ENCODE assay signal across 25 cellular contexts in the genomic region with DNA sequence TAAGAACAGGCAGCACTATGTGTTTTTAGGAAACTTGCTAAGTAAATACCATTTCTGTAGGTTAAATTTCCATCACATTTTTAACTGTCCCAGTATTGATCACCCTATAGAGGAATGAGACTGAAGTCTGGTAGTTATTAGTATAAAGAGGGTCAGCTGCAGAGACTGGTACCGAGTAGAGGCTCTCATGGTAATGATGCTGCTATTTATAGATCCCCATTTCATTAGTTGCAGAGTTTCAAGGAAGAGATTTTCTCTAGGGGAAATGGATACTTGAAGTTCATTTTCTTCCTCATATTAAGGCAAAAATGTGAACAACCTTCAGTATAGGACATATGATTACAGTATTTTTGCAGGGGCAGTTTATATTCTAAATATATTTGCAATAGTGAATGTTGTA. TPM values are rescaled to one million over a fixed set of nuclear protein-coding genes. Genes with fewer than 3 reads are reported as not detected.
DNase-seq lines count a peak whose midpoint lies in the region; ATAC-seq and TF ChIP-seq lines count a peak whose summit lies in the region.
"Had no signal": no experiment of that assay in that cellular context is flagged by ENCODE, and none has a peak within 500 bp of the region (broad histone marks: within the 10 kb centered on the region; RNA-seq: fewer than 3 reads in every experiment).

No MANE protein-coding gene starts in this region.

- H3K36me3 ChIP-seq in GM23338 (ENCODE audit: insufficient read depth), result no peaks in the 10 kb centered on the region
- H3K36me3 ChIP-seq in mesenchymal stem cell (ENCODE audit: control insufficient read depth in 1 of 2, insufficient read depth in 2 of 2, low read depth in 1 of 2, low read length in 2 of 2), result no peaks in the 10 kb centered on the region
- H3K36me3 ChIP-seq: adrenal gland, brain microvascular endothelial cell, esophagus muscularis mucosa, neural progenitor cell, stomach, tibial nerve had no signal

- no peak overlapping the region for H3K4ac ChIP-seq in mesenchymal stem cell (ENCODE audit: low read depth in 1 of 2, low read length in 2 of 2)

- TF ChIP-seq CTCF in GM23338 (conservative IDR thresholded peaks at IDR 0.05; ENCODE audit: low read depth in 2 of 2), result no peak

- peaks cover 72% of the 10 kb centered on the region for H3K4me1 Mint-ChIP-seq in GM23338

- H3K4me3 Mint-ChIP-seq in GM23338, result peak overlapping the region; percentile 33; the same call in 2 of the 3 replicates
- H3K4me3 Mint-ChIP-seq: activated CD4-positive, alpha-beta T cell treated with anti-CD3 and anti-CD28 coated beads, Interleukin-2, amount 10 ng/mL, durations not matched to agents 7 days and 5 days; neural progenitor cell; T-helper 2 cell treated with Interferon-gamma antibody and Interleukin-4, amounts not matched to agents 5 μg/mL and 100 μg/mL, for 36 hours had no signal

- no peaks in the 10 kb centered on the region for H3K36me3 Mint-ChIP-seq in GM23338 (ENCODE audit: low read depth)

- H3K27ac Mint-ChIP-seq in GM23338, result peak overlapping the region; percentile 70
- H3K27ac Mint-ChIP-seq: activated CD4-positive, alpha-beta T cell treated with anti-CD3 and anti-CD28 coated beads, Interleukin-2, amount 10 ng/mL, durations not matched to agents 7 days and 5 days; neural progenitor cell; T-helper 2 cell treated with Interferon-gamma antibody and Interleukin-4, amounts not matched to agents 5 μg/mL and 100 μg/mL, for 36 hours had no signal

- no peak overlapping the region for H2BK120ac ChIP-seq in mesenchymal stem cell (ENCODE audit: low read depth, low read length)

- no peak overlapping the region for H3K27ac ChIP-seq in GM23338 (ENCODE audit: low read depth)
- no peak overlapping the region for H3K27ac ChIP-seq in mesenchymal stem cell (ENCODE audit: low read length, poor library complexity, severe bottlenecking)
- H3K27ac ChIP-seq: brain microvascular endothelial cell, esophagus muscularis mucosa, neural progenitor cell, RWPE1, stomach, tibial nerve, VCaP had no signal

- H3K9me3 ChIP-seq in mesenchymal stem cell (ENCODE audit: control insufficient read depth, low read length), result no peaks in the 10 kb centered on the region
- H3K9me3 ChIP-seq: adrenal gland, esophagus muscularis mucosa, stomach, tibial nerve had no signal

- peak; percentile 41 for DNase-seq in NOMO-1 treated with DMSO at 0.1 percent for 48 hours (lab: John Stamatoyannopoulos, UW; ENCODE audit: unreplicated experiment)
- no peak for DNase-seq in NOMO-1 treated with dmso at 0.1 percent for 144 hours (lab: John Stamatoyannopoulos, UW; ENCODE audit: unreplicated experiment)
- DNase-seq in GM23338 (ENCODE audit: low spot score), result no peak
- DNase-seq in NCI-H82 (lab: John Stamatoyannopoulos, UW), result peak; percentile 62
- peak; percentile 33 for DNase-seq in medulla oblongata (ENCODE audit: extremely low spot score)
- no peak for DNase-seq in erythroblast (lab: John Stamatoyannopoulos, UW)
- DNase-seq in mesenchymal stem cell, result no peak
- DNase-seq: activated CD4-positive, alpha-beta T cell treated with anti-CD3 and anti-CD28 coated beads, Interleukin-2, amount 10 ng/mL, durations not matched to agents 7 days and 5 days; activated naive CD4-positive, alpha-beta T cell treated with Interleukin-2 at 50 U/mL for 16 hours; activated T-cell treated with anti-CD3 and anti-CD28 coated beads, Interleukin-2, amount 50 U/mL, for 48 hours; adrenal gland; brain microvascular endothelial cell; C1 segment of cervical spinal cord; Calu3; hippocampal formation; NCI-H2081; stimulated activated CD8-positive, alpha-beta memory T cell treated with anti-CD3 and anti-CD28 coated beads, Interleukin-4, amount 100 ng/mL, for 48 hours; stomach had no signal

- H3K79me1 ChIP-seq in mesenchymal stem cell (replicated peaks; ENCODE audit: low read length, poor library complexity, severe bottlenecking), result peaks cover 16% of the 10 kb centered on the region

- H4K8ac ChIP-seq in mesenchymal stem cell (ENCODE audit: low read length), result no peak overlapping the region

- H3K4me3 ChIP-seq in GM23338, result no peak overlapping the region; the same call in 1 of the 2 replicates
- no peak overlapping the region for H3K4me3 ChIP-seq in mesenchymal stem cell (ENCODE audit: insufficient read depth in 1 of 2, low read depth in 1 of 2, low read length in 2 of 2)
- H3K4me3 ChIP-seq: adrenal gland, esophagus muscularis mucosa, neural progenitor cell, stomach, tibial nerve had no signal

- no peak overlapping the region for H2BK12ac ChIP-seq in mesenchymal stem cell (ENCODE audit: low read length in 2 of 2)

- H3K18ac ChIP-seq in mesenchymal stem cell (ENCODE audit: low read depth in 1 of 2, low read length in 2 of 2), result no peak overlapping the region

- no peak overlapping the region for H3K9ac ChIP-seq in mesenchymal stem cell (ENCODE audit: low read length)
- H3K9ac ChIP-seq: neural progenitor cell had no signal

- H2AK5ac ChIP-seq in mesenchymal stem cell (ENCODE audit: low read length, severe bottlenecking), result no peak overlapping the region

- H4K20me1 ChIP-seq in GM23338 (replicated peaks; ENCODE audit: insufficient read depth), result 0 out of 2 replicates have a peak, but pooled peaks cover 3% of the 10 kb centered on the region

- H3K4me2 ChIP-seq in GM23338, result peak overlapping the region; percentile 54
- H3K4me2 ChIP-seq in mesenchymal stem cell (ENCODE audit: low read length, poor library complexity, severe bottlenecking), result no peak overlapping the region
- H3K4me2 ChIP-seq: neural progenitor cell had no signal

- no peak overlapping the region for H2BK5ac ChIP-seq in mesenchymal stem cell (ENCODE audit: low read depth, low read length, poor library complexity, severe bottlenecking)

- H3K27me3 ChIP-seq in GM23338 (ENCODE audit: insufficient read depth) (no peaks in the 10 kb centered on the region), mesenchymal stem cell (ENCODE audit: control insufficient read depth in 1 of 2, insufficient read depth in 1 of 2, low read length in 2 of 2) (no peaks in the 10 kb centered on the region)
- H3K27me3 ChIP-seq: adrenal gland, brain microvascular endothelial cell, esophagus muscularis mucosa, neural progenitor cell, stomach, tibial nerve had no signal

- TF ChIP-seq POLR2A in erythroblast (IDR thresholded peaks at IDR 0.05; ENCODE audit: low read length), result no peak

- H2AFZ ChIP-seq in GM23338, result no peak overlapping the region
- H2AFZ ChIP-seq in mesenchymal stem cell (ENCODE audit: low read depth, low read length), result no peak overlapping the region
- H2AFZ ChIP-seq: neural progenitor cell had no signal

- H3K79me2 ChIP-seq in GM23338 (replicated peaks; ENCODE audit: insufficient read depth), result peaks cover 88% of the 10 kb centered on the region

- no peaks in the 10 kb centered on the region for H3K9me2 ChIP-seq in GM23338 (ENCODE audit: insufficient read depth)

- H2BK15ac ChIP-seq in mesenchymal stem cell (ENCODE audit: low read depth, poor library complexity, severe bottlenecking), result no peak overlapping the region

- ATAC-seq in GM23338 (no peak), HG03175 (IDR thresholded peaks at IDR 0.05; ENCODE audit: unreplicated experiment) (no peak)

- H3K27me3 Mint-ChIP-seq in GM23338 (ENCODE audit: insufficient read depth, low read depth, poor library complexity), result peaks cover 4% of the 10 kb centered on the region
- H3K27me3 Mint-ChIP-seq: activated CD4-positive, alpha-beta T cell treated with anti-CD3 and anti-CD28 coated beads, Interleukin-2, amount 10 ng/mL, durations not matched to agents 7 days and 5 days had no signal

- 40% methylated on average over 1 of the region's 1 CpG for WGBS in mesenchymal stem cell

- H3K4me1 ChIP-seq in GM23338 (ENCODE audit: insufficient read depth) (peaks cover 77% of the 10 kb centered on the region), mesenchymal stem cell (ENCODE audit: control insufficient read depth, insufficient read depth, low read depth, low read length) (no peaks in the 10 kb centered on the region)

- no peak overlapping the region for H3K23ac ChIP-seq in mesenchymal stem cell (ENCODE audit: low read length in 2 of 2)

- no peak overlapping the region for H4K91ac ChIP-seq in mesenchymal stem cell (ENCODE audit: low read length)

- H3F3A ChIP-seq in GM23338 (replicated peaks; ENCODE audit: low read depth), result peaks cover 6% of the 10 kb centered on the region; the same call in 1 of the 2 replicates

- no peak overlapping the region for H3K14ac ChIP-seq in mesenchymal stem cell (ENCODE audit: low read length in 2 of 2)

- no peaks in the 10 kb centered on the region for H3K9me3 Mint-ChIP-seq in GM23338
- H3K9me3 Mint-ChIP-seq: activated CD4-positive, alpha-beta T cell treated with anti-CD3 and anti-CD28 coated beads, Interleukin-2, amount 10 ng/mL, durations not matched to agents 7 days and 5 days; neural progenitor cell; T-helper 2 cell treated with Interferon-gamma antibody and Interleukin-4, amounts not matched to agents 5 μg/mL and 100 μg/mL, for 36 hours had no signal

TF ChIP-seq in GM23338, 12 proteins besides CTCF, POLR2A, EP300 and RAD21 (continues in another document):
- TF ChIP-seq ZNF331 (CRISPR knock-in tag; IDR thresholded peaks at IDR 0.05; ENCODE audit: low read depth) (no peak), EZH2phosphoT487 (IDR thresholded peaks at IDR 0.05; ENCODE audit: unreplicated experiment) (no peak), EZH2 (IDR thresholded peaks at IDR 0.05; ENCODE audit: low read depth, unreplicated experiment) (no peak), POLR2AphosphoS5 (IDR thresholded peaks at IDR 0.05; ENCODE audit: low read depth) (no peak), CREB1 (CRISPR knock-in tag; IDR thresholded peaks at IDR 0.05; ENCODE audit: low read depth) (no peak)

RNA-seq across cellular contexts. Expression of gene PBX3, which starts 14.5 kb away (rescaled TPM):
- 50.5 and 83.1 TPM in 2 replicates for total RNA-seq in GM23338 (2014; rRNA removed; shearing (Covaris generic))
- polyA plus RNA-seq in GM23338 (2016; fragmentation: Nextera tagmentation; extraction: Ambion mirVana), result 24.5 and 28.9 TPM in 2 replicates
- polyA plus RNA-seq in mesenchymal stem cell (2013, experiment 1 of 2), result 34.6 TPM
- polyA plus RNA-seq in mesenchymal stem cell (2013, experiment 2 of 2), result 36.1 TPM

RNA-seq across cellular contexts. Expression of gene MAPKAP1, which starts 54.7 kb away (rescaled TPM):
- 95.4 and 98.5 TPM in 2 replicates for total RNA-seq in GM23338 (2014; rRNA removed; shearing (Covaris generic))
- polyA plus RNA-seq in GM23338 (2016; fragmentation: Nextera tagmentation; extraction: Ambion mirVana), result 57.5 and 68.4 TPM in 2 replicates
- 73.7 TPM for polyA plus RNA-seq in mesenchymal stem cell (2013, experiment 1 of 2)
- polyA plus RNA-seq in mesenchymal stem cell (2013, experiment 2 of 2), result 78.3 TPM

Comparison
In these comparisons a context has a peak if more than half of its experiments do, and no peak if none do; other contexts are left out.
1. DNase-seq: peak in NOMO-1 treated with DMSO at 0.1 percent for 48 hours (single experiment), NCI-H82 (single experiment) and medulla oblongata (single experiment); none in NOMO-1 treated with dmso at 0.1 percent for 144 hours (single experiment), GM23338 (single experiment), erythroblast (0 of 2) and mesenchymal stem cell (single experiment).